In genomic region chr14:22271838-22272237, GRCh38 we compare ENCODE assay signal across 20 cellular contexts.
A peak's percentile ranks its signal among the peaks of the same experiment; 100 is the strongest.
DNase-seq lines count a peak whose midpoint lies in the region; ATAC-seq and TF ChIP-seq lines count a peak whose summit lies in the region.
"Had no signal": no experiment of that assay in that cellular context is flagged by ENCODE, and none has a peak within 500 bp of the region (broad histone marks: within the 10 kb centered on the region; RNA-seq: fewer than 3 reads in every experiment).

No MANE protein-coding gene starts in this region.

- H3K4me1 ChIP-seq in aorta (ENCODE audit: control insufficient read depth in 1 of 2, insufficient read depth in 2 of 2, low read length in 2 of 2): no peaks in the 10 kb centered on the region
- H3K4me1 ChIP-seq: breast epithelium, lower lobe of right lung had no signal

- in situ Hi-C loops in KBM-7 (cut with MboI; ENCODE audit: low pct_unique_long_range_greater_than_20kb, low sequenced_read_pairs): no loop called here

- ATAC-seq in CD4-positive, alpha-beta T cell (ENCODE audit: poor library complexity): no peak
- peak; percentile 27 for ATAC-seq in activated CD8-positive, alpha-beta T cell treated with anti-CD3 and anti-CD28 coated beads for 36 hours
- no peak for ATAC-seq in aorta (ENCODE audit: low FRiP score)
- ATAC-seq: lower lobe of right lung had no signal

- H3K9me3 ChIP-seq in CD4-positive, alpha-beta T cell (ENCODE audit: control insufficient read depth, low read length): no peaks in the 10 kb centered on the region
- no peaks in the 10 kb centered on the region for H3K9me3 ChIP-seq in aorta (ENCODE audit: control insufficient read depth, low read length)
- H3K9me3 ChIP-seq: breast epithelium, Caco-2, lower lobe of right lung, tibial artery had no signal

- H3K4me1 Mint-ChIP-seq in T-helper 2 cell treated with Interferon-gamma antibody and Interleukin-4, amounts not matched to agents 5 μg/mL and 100 μg/mL, for 36 hours (ENCODE audit: low read depth): peaks cover 2% of the 10 kb centered on the region
- peaks cover 8% of the 10 kb centered on the region for H3K4me1 Mint-ChIP-seq in CD4-positive, alpha-beta T cell (ENCODE audit: low read depth)
- peaks cover 2% of the 10 kb centered on the region for H3K4me1 Mint-ChIP-seq in activated CD8-positive, alpha-beta T cell treated with anti-CD3 and anti-CD28 coated beads for 36 hours (ENCODE audit: low read depth)

- DNase-seq in T-helper 2 cell treated with Interferon-gamma antibody and Interleukin-4, amounts not matched to agents 5 μg/mL and 100 μg/mL, for 36 hours (ENCODE audit: low spot score): no peak
- no peak for DNase-seq in T-helper 2 cell
- DNase-seq in CD4-positive, alpha-beta T cell: peak in 1 of 10 experiments; percentile 3
- DNase-seq in activated CD8-positive, alpha-beta T cell treated with anti-CD3 and anti-CD28 coated beads for 36 hours: no peak
- peak; percentile 56 for DNase-seq in islet precursor cell
- no peak for DNase-seq in aorta
- no peak for DNase-seq in KBM-7
- DNase-seq in NCI-H1105 (lab: John Stamatoyannopoulos, UW): no peak
- DNase-seq: activated CD4-positive, CD25-positive, alpha-beta regulatory T cell treated with anti-CD3 and anti-CD28 coated beads, Interleukin-2, amount 50 U/mL, for 72 hours; Caco-2; DMS79 treated with DMSO at 0.1 percent for 48 hours; lower lobe of right lung; MV-4-11; NCI-H1694 treated with DMSO at 0.1 percent for 48 hours; NCI-H748 treated with DMSO at 0.1 percent for 48 hours; stimulated activated naive B cell treated with anti-CD40 and anti-IgM and Interleukin-4, amounts not matched to agents 10 μg/mL and 1 μg/mL and 100 μg/mL, for 72 hours; tibial artery had no signal

- H3K36me3 Mint-ChIP-seq in T-helper 2 cell treated with Interferon-gamma antibody and Interleukin-4, amounts not matched to agents 5 μg/mL and 100 μg/mL, for 36 hours (ENCODE audit: low read depth): no peaks in the 10 kb centered on the region
- H3K36me3 Mint-ChIP-seq in CD4-positive, alpha-beta T cell (ENCODE audit: low read depth): no peaks in the 10 kb centered on the region
- H3K36me3 Mint-ChIP-seq in activated CD8-positive, alpha-beta T cell treated with anti-CD3 and anti-CD28 coated beads for 36 hours (ENCODE audit: low read depth): no peaks in the 10 kb centered on the region
- H3K36me3 Mint-ChIP-seq: stimulated activated naive B cell treated with anti-CD40 and anti-IgM and Interleukin-4, amounts not matched to agents 10 μg/mL and 1 μg/mL and 100 μg/mL, for 72 hours had no signal

- WGBS in aorta, 2 donors: 50 to 57% methylated on average over 4 of the region's 4 CpGs

- H3K27ac Mint-ChIP-seq in T-helper 2 cell treated with Interferon-gamma antibody and Interleukin-4, amounts not matched to agents 5 μg/mL and 100 μg/mL, for 36 hours: peak overlapping the region; percentile 31
- H3K27ac Mint-ChIP-seq in CD4-positive, alpha-beta T cell: peak overlapping the region; percentile 49
- H3K27ac Mint-ChIP-seq in activated CD8-positive, alpha-beta T cell treated with anti-CD3 and anti-CD28 coated beads for 36 hours: peak overlapping the region; percentile 64
- H3K27ac Mint-ChIP-seq: stimulated activated naive B cell treated with anti-CD40 and anti-IgM and Interleukin-4, amounts not matched to agents 10 μg/mL and 1 μg/mL and 100 μg/mL, for 72 hours had no signal

- no peak overlapping the region for H3K4me3 ChIP-seq in aorta (ENCODE audit: low read length in 2 of 2)
- H3K4me3 ChIP-seq: breast epithelium, coronary artery, lower lobe of right lung, skin epidermis, tibial artery had no signal

- peak overlapping the region; percentile 57 for H3K4me3 Mint-ChIP-seq in T-helper 2 cell treated with Interferon-gamma antibody and Interleukin-4, amounts not matched to agents 5 μg/mL and 100 μg/mL, for 36 hours
- peak overlapping the region; percentile 25 for H3K4me3 Mint-ChIP-seq in CD4-positive, alpha-beta T cell
- H3K4me3 Mint-ChIP-seq in activated CD8-positive, alpha-beta T cell treated with anti-CD3 and anti-CD28 coated beads for 36 hours: peak overlapping the region; percentile 60
- H3K4me3 Mint-ChIP-seq: stimulated activated naive B cell treated with anti-CD40 and anti-IgM and Interleukin-4, amounts not matched to agents 10 μg/mL and 1 μg/mL and 100 μg/mL, for 72 hours had no signal

- no peaks in the 10 kb centered on the region for H3K27me3 Mint-ChIP-seq in T-helper 2 cell treated with Interferon-gamma antibody and Interleukin-4, amounts not matched to agents 5 μg/mL and 100 μg/mL, for 36 hours (ENCODE audit: low read depth)
- no peaks in the 10 kb centered on the region for H3K27me3 Mint-ChIP-seq in CD4-positive, alpha-beta T cell
- H3K27me3 Mint-ChIP-seq in activated CD8-positive, alpha-beta T cell treated with anti-CD3 and anti-CD28 coated beads for 36 hours: no peaks in the 10 kb centered on the region

- H3K9me3 Mint-ChIP-seq in T-helper 2 cell treated with Interferon-gamma antibody and Interleukin-4, amounts not matched to agents 5 μg/mL and 100 μg/mL, for 36 hours: no peaks in the 10 kb centered on the region
- no peaks in the 10 kb centered on the region for H3K9me3 Mint-ChIP-seq in CD4-positive, alpha-beta T cell
- H3K9me3 Mint-ChIP-seq in activated CD8-positive, alpha-beta T cell treated with anti-CD3 and anti-CD28 coated beads for 36 hours: no peaks in the 10 kb centered on the region
- H3K9me3 Mint-ChIP-seq: stimulated activated naive B cell treated with anti-CD40 and anti-IgM and Interleukin-4, amounts not matched to agents 10 μg/mL and 1 μg/mL and 100 μg/mL, for 72 hours had no signal

- intact Hi-C loops in CD4-positive, alpha-beta T cell (cut with DNase I, micrococcal nuclease): loop anchor here in 1 of 2 experiments (10.0 kb wide), 1 partner anchor 47 kb away; no protein-coding TSS in a partner anchor
- intact Hi-C loops in activated CD8-positive, alpha-beta T cell treated with anti-CD3 and anti-CD28 coated beads for 36 hours (cut with micrococcal nuclease): no loop called here
- intact Hi-C loops in aorta (cut with DNase I): no loop called here

- POLR2A ChIA-PET in CD4-positive, alpha-beta T cell (lab: Charles Lee): no interaction called here
- POLR2A ChIA-PET in activated CD8-positive, alpha-beta T cell treated with anti-CD3 and anti-CD28 coated beads for 36 hours (lab: Charles Lee): interaction anchor here (0.6 to 0.7 kb wide), 3 partner anchors 9 to 257 kb away, joined by 3 to 4 read pairs (median 3); no protein-coding TSS in a partner anchor

- H3K27me3 ChIP-seq in CD4-positive, alpha-beta T cell (ENCODE audit: control insufficient read depth, insufficient read depth, low read length): no peaks in the 10 kb centered on the region
- no peaks in the 10 kb centered on the region for H3K27me3 ChIP-seq in aorta (ENCODE audit: control insufficient read depth in 1 of 2, insufficient read depth in 2 of 2, low read length in 1 of 2)
- H3K27me3 ChIP-seq: breast epithelium, tibial artery had no signal

- TF ChIP-seq CTCF in CD4-positive, alpha-beta T cell (IDR thresholded peaks at IDR 0.05): no peak
- no peak for TF ChIP-seq CTCF in activated CD8-positive, alpha-beta T cell treated with anti-CD3 and anti-CD28 coated beads for 36 hours (IDR thresholded peaks at IDR 0.05)

- no peak overlapping the region for H3K27ac ChIP-seq in CD4-positive, alpha-beta T cell (ENCODE audit: low read depth, low read length)
- no peak overlapping the region for H3K27ac ChIP-seq in aorta (ENCODE audit: low read depth in 1 of 2, low read length in 2 of 2)
- H3K27ac ChIP-seq: breast epithelium, coronary artery, lower lobe of right lung, skin epidermis had no signal

- CTCF ChIA-PET in CD4-positive, alpha-beta T cell (lab: Charles Lee): no interaction called here
- CTCF ChIA-PET in activated CD8-positive, alpha-beta T cell treated with anti-CD3 and anti-CD28 coated beads for 36 hours (lab: Charles Lee): no interaction called here

- no peaks in the 10 kb centered on the region for H3K36me3 ChIP-seq in aorta (ENCODE audit: control insufficient read depth in 1 of 2, insufficient read depth in 2 of 2, low read length in 1 of 2)
- H3K36me3 ChIP-seq: breast epithelium, lower lobe of right lung, tibial artery had no signal
